Comparison of ENCODE assay signal across 1 cellular context in the genomic region with DNA sequence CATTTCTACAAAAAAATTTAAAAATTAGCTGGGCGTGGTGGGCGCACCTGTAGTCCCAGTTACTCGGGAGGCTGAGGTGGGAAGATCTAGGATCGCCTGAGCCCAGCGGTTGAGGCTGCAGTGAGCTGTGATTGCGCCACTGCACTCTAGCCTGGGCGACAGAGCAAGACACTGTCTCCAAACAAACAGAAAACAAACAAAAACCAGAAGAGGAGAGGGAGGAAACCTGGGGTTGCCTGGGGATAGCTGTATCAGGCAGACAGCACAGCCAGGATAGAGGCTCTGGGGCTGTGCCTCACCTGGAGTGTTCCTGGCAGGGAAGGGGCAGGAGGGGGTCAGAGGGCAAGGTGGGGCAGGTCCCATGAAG.
TF ChIP-seq lines count a peak whose summit lies in the region.

No MANE protein-coding gene starts in this region.

TF ChIP-seq in HepG2, 621 proteins besides CTCF, POLR2A, EP300 and RAD21 (continued from another document and continues in another):
- TF ChIP-seq, protein P1, sequence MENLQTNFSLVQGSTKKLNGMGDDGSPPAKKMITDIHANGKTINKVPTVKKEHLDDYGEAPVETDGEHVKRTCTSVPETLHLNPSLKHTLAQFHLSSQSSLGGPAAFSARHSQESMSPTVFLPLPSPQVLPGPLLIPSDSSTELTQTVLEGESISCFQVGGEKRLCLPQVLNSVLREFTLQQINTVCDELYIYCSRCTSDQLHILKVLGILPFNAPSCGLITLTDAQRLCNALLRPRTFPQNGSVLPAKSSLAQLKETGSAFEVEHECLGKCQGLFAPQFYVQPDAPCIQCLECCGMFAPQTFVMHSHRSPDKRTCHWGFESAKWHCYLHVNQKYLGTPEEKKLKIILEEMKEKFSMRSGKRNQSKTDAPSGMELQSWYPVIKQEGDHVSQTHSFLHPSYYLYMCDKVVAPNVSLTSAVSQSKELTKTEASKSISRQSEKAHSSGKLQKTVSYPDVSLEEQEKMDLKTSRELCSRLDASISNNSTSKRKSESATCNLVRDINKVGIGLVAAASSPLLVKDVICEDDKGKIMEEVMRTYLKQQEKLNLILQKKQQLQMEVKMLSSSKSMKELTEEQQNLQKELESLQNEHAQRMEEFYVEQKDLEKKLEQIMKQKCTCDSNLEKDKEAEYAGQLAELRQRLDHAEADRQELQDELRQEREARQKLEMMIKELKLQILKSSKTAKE (CRISPR knock-in tag; IDR thresholded peaks at IDR 0.05; ENCODE audit: borderline replicate concordance), result no peak; the same call in 1 of the 2 replicates
- TF ChIP-seq NFKBIZ (CRISPR knock-in tag; IDR thresholded peaks at IDR 0.05), result no peak
- TF ChIP-seq LCORL (IDR thresholded peaks at IDR 0.05), result no peak
- TF ChIP-seq LCORL (CRISPR knock-in tag; IDR thresholded peaks at IDR 0.05), result no peak
- no peak for TF ChIP-seq EED (CRISPR knock-in tag; IDR thresholded peaks at IDR 0.05)
- no peak for TF ChIP-seq ZSCAN22 (CRISPR knock-in tag; IDR thresholded peaks at IDR 0.05)
- TF ChIP-seq, protein P2, sequence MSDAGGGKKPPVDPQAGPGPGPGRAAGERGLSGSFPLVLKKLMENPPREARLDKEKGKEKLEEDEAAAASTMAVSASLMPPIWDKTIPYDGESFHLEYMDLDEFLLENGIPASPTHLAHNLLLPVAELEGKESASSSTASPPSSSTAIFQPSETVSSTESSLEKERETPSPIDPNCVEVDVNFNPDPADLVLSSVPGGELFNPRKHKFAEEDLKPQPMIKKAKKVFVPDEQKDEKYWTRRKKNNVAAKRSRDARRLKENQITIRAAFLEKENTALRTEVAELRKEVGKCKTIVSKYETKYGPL (CRISPR knock-in tag; IDR thresholded peaks at IDR 0.05), result no peak
- no peak; the same call in 1 of the 2 replicates for TF ChIP-seq SAFB2 (CRISPR knock-in tag; IDR thresholded peaks at IDR 0.05; ENCODE audit: borderline replicate concordance, low read depth)
- no peak for TF ChIP-seq MAFK (conservative IDR thresholded peaks at IDR 0.05 in 1 of 2, IDR thresholded peaks at IDR 0.05 in 1 of 2; ENCODE audit: low read length in 2 of 2)
- TF ChIP-seq ZNF317 (CRISPR knock-in tag; IDR thresholded peaks at IDR 0.05), result no peak
- TF ChIP-seq ZNF468 (CRISPR knock-in tag; IDR thresholded peaks at IDR 0.05), result no peak
- TF ChIP-seq AHR (CRISPR knock-in tag; IDR thresholded peaks at IDR 0.05), result no peak
- TF ChIP-seq KLF6 (CRISPR knock-in tag; IDR thresholded peaks at IDR 0.05), result no peak
- TF ChIP-seq ZNF451 (CRISPR knock-in tag; IDR thresholded peaks at IDR 0.05), result peak; percentile 48; the same call in 1 of the 2 replicates
- TF ChIP-seq, protein P3, sequence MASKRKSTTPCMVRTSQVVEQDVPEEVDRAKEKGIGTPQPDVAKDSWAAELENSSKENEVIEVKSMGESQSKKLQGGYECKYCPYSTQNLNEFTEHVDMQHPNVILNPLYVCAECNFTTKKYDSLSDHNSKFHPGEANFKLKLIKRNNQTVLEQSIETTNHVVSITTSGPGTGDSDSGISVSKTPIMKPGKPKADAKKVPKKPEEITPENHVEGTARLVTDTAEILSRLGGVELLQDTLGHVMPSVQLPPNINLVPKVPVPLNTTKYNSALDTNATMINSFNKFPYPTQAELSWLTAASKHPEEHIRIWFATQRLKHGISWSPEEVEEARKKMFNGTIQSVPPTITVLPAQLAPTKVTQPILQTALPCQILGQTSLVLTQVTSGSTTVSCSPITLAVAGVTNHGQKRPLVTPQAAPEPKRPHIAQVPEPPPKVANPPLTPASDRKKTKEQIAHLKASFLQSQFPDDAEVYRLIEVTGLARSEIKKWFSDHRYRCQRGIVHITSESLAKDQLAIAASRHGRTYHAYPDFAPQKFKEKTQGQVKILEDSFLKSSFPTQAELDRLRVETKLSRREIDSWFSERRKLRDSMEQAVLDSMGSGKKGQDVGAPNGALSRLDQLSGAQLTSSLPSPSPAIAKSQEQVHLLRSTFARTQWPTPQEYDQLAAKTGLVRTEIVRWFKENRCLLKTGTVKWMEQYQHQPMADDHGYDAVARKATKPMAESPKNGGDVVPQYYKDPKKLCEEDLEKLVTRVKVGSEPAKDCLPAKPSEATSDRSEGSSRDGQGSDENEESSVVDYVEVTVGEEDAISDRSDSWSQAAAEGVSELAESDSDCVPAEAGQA (IDR thresholded peaks at IDR 0.05; ENCODE audit: low read depth), result no peak
- TF ChIP-seq, protein P3 (CRISPR knock-in tag; IDR thresholded peaks at IDR 0.05; ENCODE audit: borderline replicate concordance), result no peak
- TF ChIP-seq ARID2 (CRISPR knock-in tag; IDR thresholded peaks at IDR 0.05; ENCODE audit: borderline replicate concordance), result no peak
- TF ChIP-seq BATF2 (CRISPR knock-in tag; IDR thresholded peaks at IDR 0.05), result no peak
- peak; percentile 71 for TF ChIP-seq ZNF350 (CRISPR knock-in tag; IDR thresholded peaks at IDR 0.05; ENCODE audit: borderline replicate concordance, low read depth)
- TF ChIP-seq HES4 (CRISPR knock-in tag; IDR thresholded peaks at IDR 0.05; ENCODE audit: borderline replicate concordance), result no peak
- no peak for TF ChIP-seq ELK4 (CRISPR knock-in tag; IDR thresholded peaks at IDR 0.05; ENCODE audit: borderline replicate concordance)
- TF ChIP-seq HOXA9 (CRISPR knock-in tag; IDR thresholded peaks at IDR 0.05; ENCODE audit: borderline replicate concordance), result no peak
- TF ChIP-seq DR1 (CRISPR knock-in tag; IDR thresholded peaks at IDR 0.05), result no peak
- TF ChIP-seq ZNF432 (CRISPR knock-in tag; IDR thresholded peaks at IDR 0.05; ENCODE audit: borderline replicate concordance), result no peak
- no peak for TF ChIP-seq MIXL1 (CRISPR knock-in tag; IDR thresholded peaks at IDR 0.05)
- TF ChIP-seq ZNF761 (CRISPR knock-in tag; conservative IDR thresholded peaks at IDR 0.05), result no peak
- TF ChIP-seq POLR2AphosphoS5 (IDR thresholded peaks at IDR 0.05; ENCODE audit: low read depth, low read length), result no peak
- no peak; the same call in 1 of the 2 replicates for TF ChIP-seq ZNF414 (CRISPR knock-in tag; IDR thresholded peaks at IDR 0.05)
- no peak for TF ChIP-seq SRSF1 (optimal IDR thresholded peaks at IDR 0.05; ENCODE audit: low read depth, low read length)
- TF ChIP-seq ZBTB42 (CRISPR knock-in tag; IDR thresholded peaks at IDR 0.05), result peak; percentile 23; the same call in 1 of the 2 replicates
- TF ChIP-seq NFE2 (CRISPR knock-in tag; IDR thresholded peaks at IDR 0.05), result no peak
- peak; percentile 62 for TF ChIP-seq KAT8 (CRISPR knock-in tag; IDR thresholded peaks at IDR 0.05)
- TF ChIP-seq IKZF5 (CRISPR knock-in tag; IDR thresholded peaks at IDR 0.05), result no peak
- TF ChIP-seq STAT5B (CRISPR knock-in tag; IDR thresholded peaks at IDR 0.05), result no peak
- TF ChIP-seq ZNF143 (CRISPR knock-in tag; IDR thresholded peaks at IDR 0.05), result peak; percentile 58; the same call in 1 of the 2 replicates
- peak in 1 of 2 experiments; percentile 50; a peak in 1 of 4 replicates for TF ChIP-seq NR2F1 (CRISPR knock-in tag; IDR thresholded peaks at IDR 0.05)
- TF ChIP-seq YEATS2 (CRISPR knock-in tag; IDR thresholded peaks at IDR 0.05; ENCODE audit: borderline replicate concordance), result no peak
- peak; percentile 16; the same call in 1 of the 2 replicates for TF ChIP-seq TFDP1 (CRISPR knock-in tag; IDR thresholded peaks at IDR 0.05; ENCODE audit: borderline replicate concordance)
- TF ChIP-seq SALL1 (CRISPR knock-in tag; IDR thresholded peaks at IDR 0.05), result no peak
- peak; percentile 96 for TF ChIP-seq CEBPB (IDR thresholded peaks at IDR 0.05; ENCODE audit: borderline replicate concordance, low read depth, low read length)
- peak; percentile 44; the same call in 1 of the 2 replicates for TF ChIP-seq HNF4A (CRISPR knock-in tag; IDR thresholded peaks at IDR 0.05)
- no peak for TF ChIP-seq U2AF2 (IDR thresholded peaks at IDR 0.05; ENCODE audit: low read depth, low read length)
- no peak for TF ChIP-seq ZC3H13 (CRISPR knock-in tag; IDR thresholded peaks at IDR 0.05)
- peak; percentile 100 for TF ChIP-seq ZNF460 (CRISPR knock-in tag; IDR thresholded peaks at IDR 0.05; ENCODE audit: borderline replicate concordance)
- no peak for TF ChIP-seq ZNF232 (CRISPR knock-in tag; IDR thresholded peaks at IDR 0.05; ENCODE audit: borderline replicate concordance)
- TF ChIP-seq, protein P4, sequence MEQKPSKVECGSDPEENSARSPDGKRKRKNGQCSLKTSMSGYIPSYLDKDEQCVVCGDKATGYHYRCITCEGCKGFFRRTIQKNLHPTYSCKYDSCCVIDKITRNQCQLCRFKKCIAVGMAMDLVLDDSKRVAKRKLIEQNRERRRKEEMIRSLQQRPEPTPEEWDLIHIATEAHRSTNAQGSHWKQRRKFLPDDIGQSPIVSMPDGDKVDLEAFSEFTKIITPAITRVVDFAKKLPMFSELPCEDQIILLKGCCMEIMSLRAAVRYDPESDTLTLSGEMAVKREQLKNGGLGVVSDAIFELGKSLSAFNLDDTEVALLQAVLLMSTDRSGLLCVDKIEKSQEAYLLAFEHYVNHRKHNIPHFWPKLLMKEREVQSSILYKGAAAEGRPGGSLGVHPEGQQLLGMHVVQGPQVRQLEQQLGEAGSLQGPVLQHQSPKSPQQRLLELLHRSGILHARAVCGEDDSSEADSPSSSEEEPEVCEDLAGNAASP (CRISPR knock-in tag; IDR thresholded peaks at IDR 0.05; ENCODE audit: borderline replicate concordance), result peak; percentile 96
- TF ChIP-seq BRCA1 (CRISPR knock-in tag; IDR thresholded peaks at IDR 0.05), result no peak
- TF ChIP-seq STAG1 (CRISPR knock-in tag; IDR thresholded peaks at IDR 0.05), result no peak; the same call in 1 of the 2 replicates
- TF ChIP-seq POLR2G (IDR thresholded peaks at IDR 0.05; ENCODE audit: low read depth, low read length), result no peak
- TF ChIP-seq ZNF263 (CRISPR knock-in tag; IDR thresholded peaks at IDR 0.05), result peak; percentile 77
- no peak for TF ChIP-seq KDM3A (CRISPR knock-in tag; IDR thresholded peaks at IDR 0.05; ENCODE audit: low read depth)
- TF ChIP-seq ZBTB21 (CRISPR knock-in tag; IDR thresholded peaks at IDR 0.05), result no peak
- TF ChIP-seq SIX4 (CRISPR knock-in tag; IDR thresholded peaks at IDR 0.05), result no peak
- TF ChIP-seq ESRRA (CRISPR knock-in tag; IDR thresholded peaks at IDR 0.05; ENCODE audit: low read depth), result no peak
- no peak for TF ChIP-seq NCOR1 (IDR thresholded peaks at IDR 0.05; ENCODE audit: borderline replicate concordance, low read length)
